In genomic region chr12:56634837-56635538, GRCh38 we compare ENCODE assay signal across 8 cellular contexts. TPM values are rescaled to one million over a fixed set of nuclear protein-coding genes. Genes with fewer than 3 reads are reported as not detected.
A peak's percentile ranks its signal among the peaks of the same experiment; 100 is the strongest.
DNase-seq lines count a peak whose midpoint lies in the region; ATAC-seq and TF ChIP-seq lines count a peak whose summit lies in the region.

No MANE protein-coding gene starts in this region.

- POLR2A ChIA-PET in CD4-positive, alpha-beta T cell (lab: Charles Lee): interaction anchor here (0.6 to 9.4 kb wide), 11 partner anchors 10 to 477 kb away, joined by 3 to 139 read pairs (median 7); partner anchors contain the start of genes ATP5F1B, GLS2, NACA and PTGES3
- POLR2A ChIA-PET in naive thymus-derived CD8-positive, alpha-beta T cell (lab: Charles Lee): interaction anchor here (0.5 to 11.5 kb wide), 14 partner anchors 9 to 805 kb away, joined by 3 to 218 read pairs (median 5); partner anchors contain the start of genes ATP5F1B, NACA, PRIM1 and PTGES3

- peak overlapping the region; percentile 98 for H3K27ac Mint-ChIP-seq in CD4-positive, alpha-beta T cell
- peak overlapping the region; percentile 86 to 100 (median 98) for H3K27ac Mint-ChIP-seq in naive thymus-derived CD8-positive, alpha-beta T cell

- CTCF ChIA-PET in CD4-positive, alpha-beta T cell (lab: Charles Lee): interaction anchor here (1.2 to 3.7 kb wide), 8 partner anchors 11 to 121 kb away, joined by 3 to 30 read pairs (median 12); partner anchors contain the start of genes ATP5F1B and PTGES3

- H3K36me3 Mint-ChIP-seq in CD4-positive, alpha-beta T cell (ENCODE audit: low read depth): peaks cover 53% of the 10 kb centered on the region
- H3K36me3 Mint-ChIP-seq in naive thymus-derived CD8-positive, alpha-beta T cell: peaks cover 0 to 30% (median 8%) of the 10 kb centered on the region in 3 donors

- peak in 1 of 2 donors; percentile 81 for TF ChIP-seq POLR2A in thyroid gland (IDR thresholded peaks at IDR 0.05)

- peak overlapping the region; percentile 84 for H3K27ac ChIP-seq in CD4-positive, alpha-beta T cell (ENCODE audit: low read depth, low read length)
- H3K27ac ChIP-seq in thyroid gland: peak overlapping the region; percentile 96 to 97 (median 97)

- H3K4me1 Mint-ChIP-seq in CD4-positive, alpha-beta T cell (ENCODE audit: low read depth): peaks cover 82% of the 10 kb centered on the region
- peaks cover 37 to 78% (median 69%) of the 10 kb centered on the region in 4 donors for H3K4me1 Mint-ChIP-seq in naive thymus-derived CD8-positive, alpha-beta T cell

- H3K4me3 Mint-ChIP-seq in CD4-positive, alpha-beta T cell: peak overlapping the region; percentile 94
- H3K4me3 Mint-ChIP-seq in naive thymus-derived CD8-positive, alpha-beta T cell: peak overlapping the region; percentile 84 to 99 (median 96)

- WGBS in thyroid gland, 2 donors: 1 to 2% methylated on average over 43 to 44 of the region's 45 CpGs

- no peaks in the 10 kb centered on the region for H3K9me3 Mint-ChIP-seq in CD4-positive, alpha-beta T cell
- H3K9me3 Mint-ChIP-seq in naive thymus-derived CD8-positive, alpha-beta T cell: no peaks in the 10 kb centered on the region

- intact Hi-C loops in CD4-positive, alpha-beta T cell (cut with DNase I, micrococcal nuclease): loop anchor here in 1 of 2 experiments (5.0 to 10.0 kb wide), 3 partner anchors 273 to 820 kb away; partner anchors contain the start of genes APOF, NAB2, ORMDL2 and SARNP
- intact Hi-C loops in thyroid gland (cut with DNase I): loop anchor here (10.0 kb wide), 2 partner anchors 60 to 120 kb away; no protein-coding TSS in a partner anchor

- peaks cover 43 to 56% of the 10 kb centered on the region in 2 donors for H3K4me1 ChIP-seq in thyroid gland

- H3K4me3 ChIP-seq in fibroblast of pulmonary artery (replicated peaks; ENCODE audit: low read depth, low read length) (peak overlapping the region; percentile 82), thyroid gland (replicated peaks in 1 of 3) (peak overlapping the region; percentile 49 to 89 (median 57))

- H3K27me3 ChIP-seq in CD4-positive, alpha-beta T cell (ENCODE audit: control insufficient read depth, insufficient read depth, low read length): no peaks in the 10 kb centered on the region
- no peaks in the 10 kb centered on the region for H3K27me3 ChIP-seq in thyroid gland

- no peaks in the 10 kb centered on the region for H3K27me3 Mint-ChIP-seq in CD4-positive, alpha-beta T cell
- H3K27me3 Mint-ChIP-seq in naive thymus-derived CD8-positive, alpha-beta T cell: no peaks in the 10 kb centered on the region

- peaks cover 23% of the 10 kb centered on the region in 2 donors for H3K36me3 ChIP-seq in thyroid gland

- H3K9me3 ChIP-seq in CD4-positive, alpha-beta T cell (ENCODE audit: control insufficient read depth, low read length): no peaks in the 10 kb centered on the region
- no peaks in the 10 kb centered on the region for H3K9me3 ChIP-seq in thyroid gland

- ATAC-seq in CD4-positive, alpha-beta T cell (ENCODE audit: poor library complexity): peak; percentile 12
- peak; percentile 32 for ATAC-seq in GM19467 (IDR thresholded peaks at IDR 0.05; ENCODE audit: unreplicated experiment)
- peak; percentile 16 to 43 for ATAC-seq in naive thymus-derived CD8-positive, alpha-beta T cell

- peak; percentile 35 to 67 (median 52) for DNase-seq in CD4-positive, alpha-beta T cell
- DNase-seq in LHCN-M2 (ENCODE audit: low read depth) (peak; percentile 83), RKO (ENCODE audit: low spot score) (peak; percentile 90), fibroblast of pulmonary artery (ENCODE audit: low read depth) (peak; percentile 86), thyroid gland (peak; percentile 83 to 86)
- peak; percentile 89 for DNase-seq in activated effector memory CD4-positive, alpha-beta T cell treated with anti-CD3 and anti-CD28 coated beads, Interleukin-2, amount 50 U/mL, for 16 hours
- DNase-seq in naive thymus-derived CD8-positive, alpha-beta T cell: peak; percentile 35 to 75 (median 51)

- TF ChIP-seq CTCF in CD4-positive, alpha-beta T cell (IDR thresholded peaks at IDR 0.05): no peak
- TF ChIP-seq CTCF in fibroblast of pulmonary artery (IDR thresholded peaks at IDR 0.05; ENCODE audit: low read length, missing control alignments): peak; percentile 58
- TF ChIP-seq CTCF in thyroid gland (IDR thresholded peaks at IDR 0.05): peak; percentile 12 to 53 (median 40)

RNA-seq across cellular contexts. Expression of gene BAZ2A, which starts 4.9 kb away (rescaled TPM):
- 100 to 1,000 TPM; 207 to 211 TPM for total RNA-seq in CD4-positive, alpha-beta T cell
- total RNA-seq in LHCN-M2 (2014; rRNA removed): 18.6 and 20.5 TPM in 2 replicates
- 15.8 TPM for polyA plus RNA-seq in LHCN-M2 (2012)
- 100 to 1,000 TPM; 198 to 202 TPM for total RNA-seq in naive thymus-derived CD8-positive, alpha-beta T cell
- polyA plus RNA-seq in naive thymus-derived CD8-positive, alpha-beta T cell: 10 to 100 TPM; 14.3 to 29.5 (median 24.1) TPM
- total RNA-seq in thyroid gland: 100 to 1,000 TPM in 1 of 4 donors, 10 to 100 TPM in 3; 61.7 to 122 (median 77.6) TPM

RNA-seq across cellular contexts. Expression of gene ATP5F1B, which starts 10.8 kb away (rescaled TPM):
- total RNA-seq in CD4-positive, alpha-beta T cell: 100 to 1,000 TPM; 305 to 318 TPM
- total RNA-seq in LHCN-M2 (2014; rRNA removed) (644 and 670 TPM in 2 replicates), thyroid gland (100 to 1,000 TPM; 310 to 557 (median 431) TPM)
- 860 TPM for polyA plus RNA-seq in LHCN-M2 (2012)
- 100 to 1,000 TPM; 269 to 285 TPM for total RNA-seq in naive thymus-derived CD8-positive, alpha-beta T cell
- 100 to 1,000 TPM; 724 to 879 (median 771) TPM for polyA plus RNA-seq in naive thymus-derived CD8-positive, alpha-beta T cell

RNA-seq across cellular contexts. Expression of gene PTGES3, which starts 53.1 kb away (rescaled TPM):
- 100 to 1,000 TPM; 146 to 154 TPM for total RNA-seq in CD4-positive, alpha-beta T cell
- total RNA-seq in LHCN-M2 (2014; rRNA removed) (108 and 130 TPM in 2 replicates), thyroid gland (100 to 1,000 TPM; 101 to 132 (median 124) TPM)
- polyA plus RNA-seq in LHCN-M2 (2012): 139 TPM
- 100 to 1,000 TPM; 179 to 197 TPM for total RNA-seq in naive thymus-derived CD8-positive, alpha-beta T cell
- polyA plus RNA-seq in naive thymus-derived CD8-positive, alpha-beta T cell: 100 to 1,000 TPM; 229 to 236 (median 234) TPM

Comparison
In these comparisons a context has a peak if more than half of its experiments do, and no peak if none do; other contexts are left out.
1. Peak in every context shown above with its lines: DNase-seq, ATAC-seq, H3K4me3 ChIP-seq and H3K27ac ChIP-seq.